In genomic region chr9:130845901-130846381, GRCh38 we compare ENCODE assay signal across 9 cellular contexts. TPM values are rescaled to one million over a fixed set of nuclear protein-coding genes. Genes with fewer than 3 reads are reported as not detected.
A peak's percentile ranks its signal among the peaks of the same experiment; 100 is the strongest.
DNase-seq lines count a peak whose midpoint lies in the region; ATAC-seq and TF ChIP-seq lines count a peak whose summit lies in the region.
"Had no signal": no experiment of that assay in that cellular context is flagged by ENCODE, and none has a peak within 500 bp of the region (broad histone marks: within the 10 kb centered on the region; RNA-seq: fewer than 3 reads in every experiment).

No MANE protein-coding gene starts in this region.

- H3K4me3 Mint-ChIP-seq in activated T-helper 17 cell treated with anti-CD3 and anti-CD28 coated beads, Interleukin-2, amount 50 U/mL, for 72 hours, result no peak overlapping the region

- H3K9ac ChIP-seq in colonic mucosa (ENCODE audit: low read depth in 2 of 2, low read length in 2 of 2), result peak overlapping the region in 1 of 2 donors; percentile 61

- TF ChIP-seq CTCF in colonic mucosa (IDR thresholded peaks at IDR 0.05), result no peak
- TF ChIP-seq CTCF in testis (IDR thresholded peaks at IDR 0.05), result no peak

- TF ChIP-seq POLR2A in testis (IDR thresholded peaks at IDR 0.05), result no peak
- no peak for TF ChIP-seq POLR2A in GM18505 (IDR thresholded peaks at IDR 0.05; ENCODE audit: borderline replicate concordance, extremely low read depth, insufficient read depth, insufficient read length)

- H3K4me1 ChIP-seq in colonic mucosa, result peaks cover 7% of the 10 kb centered on the region
- peaks cover 41% of the 10 kb centered on the region for H3K4me1 ChIP-seq in testis

- no peaks in the 10 kb centered on the region for H3K9me3 ChIP-seq in colonic mucosa
- H3K9me3 ChIP-seq in testis, result no peaks in the 10 kb centered on the region

- H3K4me3 ChIP-seq in colonic mucosa (no peak overlapping the region), testis (no peak overlapping the region)

- H3K4me1 Mint-ChIP-seq in activated T-helper 17 cell treated with anti-CD3 and anti-CD28 coated beads, Interleukin-2, amount 50 U/mL, for 72 hours, result peaks cover 25% of the 10 kb centered on the region

- H3K27ac Mint-ChIP-seq in activated T-helper 17 cell treated with anti-CD3 and anti-CD28 coated beads, Interleukin-2, amount 50 U/mL, for 72 hours, result no peak overlapping the region

- DNase-seq in NCI-H460 (ENCODE audit: extremely low read depth, low read depth) (peak; percentile 36), colonic mucosa (no peak), testis (no peak), NCI-H2081 (lab: John Stamatoyannopoulos, UW) (no peak), GOT3 (lab: John Stamatoyannopoulos, UW) (no peak)
- DNase-seq: SIG-M5 had no signal

- H3K9me3 Mint-ChIP-seq in activated T-helper 17 cell treated with anti-CD3 and anti-CD28 coated beads, Interleukin-2, amount 50 U/mL, for 72 hours, result no peaks in the 10 kb centered on the region

- no peaks in the 10 kb centered on the region for H3K36me3 ChIP-seq in colonic mucosa
- H3K36me3 ChIP-seq in testis (ENCODE audit: low read depth, missing control alignments), result no peaks in the 10 kb centered on the region

- no peak for ATAC-seq in GM18505 (IDR thresholded peaks at IDR 0.05; ENCODE audit: unreplicated experiment)
- no peak for ATAC-seq in activated T-helper 17 cell treated with anti-CD3 and anti-CD28 coated beads, Interleukin-2, amount 50 U/mL, for 72 hours (replicated peaks)

- intact Hi-C loops in colonic mucosa (cut with DNase I), result no loop called here
- intact Hi-C loops in testis (cut with DNase I; ENCODE audit: low total_unique reads), result no loop called here

- H3K36me3 Mint-ChIP-seq in activated T-helper 17 cell treated with anti-CD3 and anti-CD28 coated beads, Interleukin-2, amount 50 U/mL, for 72 hours (ENCODE audit: low read depth), result no peaks in the 10 kb centered on the region

- H3K27ac ChIP-seq in colonic mucosa (peak overlapping the region; percentile 75), layer of hippocampus (ENCODE audit: low read depth, low read length) (peak overlapping the region; percentile 87), testis (peak overlapping the region; percentile 78 to 87)

- WGBS in testis, 2 donors, result 34 to 37% methylated on average over 6 of the region's 6 CpGs

- H3K27me3 ChIP-seq in colonic mucosa, result no peaks in the 10 kb centered on the region
- no peaks in the 10 kb centered on the region for H3K27me3 ChIP-seq in layer of hippocampus (ENCODE audit: control insufficient read depth, insufficient read depth, low read length)
- no peaks in the 10 kb centered on the region for H3K27me3 ChIP-seq in testis

- H3K27me3 Mint-ChIP-seq in activated T-helper 17 cell treated with anti-CD3 and anti-CD28 coated beads, Interleukin-2, amount 50 U/mL, for 72 hours, result no peaks in the 10 kb centered on the region

RNA-seq across cellular contexts. Expression of gene ABL1, which starts 10.9 kb away (rescaled TPM):
- total RNA-seq in NCI-H460 (2014; rRNA removed; shearing (Covaris generic)), result 60.6 and 63.0 TPM in 2 replicates
- 39.0 and 39.2 TPM in 2 replicates for polyA plus RNA-seq in NCI-H460 (2014; cell fraction: nucleus; rRNA removed)
- 10 to 100 TPM; 86.0 to 97.9 TPM for total RNA-seq in colonic mucosa
- 10 to 100 TPM; 57.2 to 65.9 TPM for total RNA-seq in testis
- 51.0 TPM for polyA plus RNA-seq in testis (ENCODE audit: insufficient read depth, low read depth, low replicate concordance)
- 10 to 100 TPM; 19.5 to 35.9 TPM for total RNA-seq in activated T-helper 17 cell treated with anti-CD3 and anti-CD28 coated beads, Interleukin-2, amount 50 U/mL, for 72 hours

RNA-seq across cellular contexts. Expression of gene QRFP, which starts 50.7 kb away (rescaled TPM):
- total RNA-seq in NCI-H460 (2014; rRNA removed; shearing (Covaris generic)), result not detected in 2 replicates
- not detected in 2 replicates for polyA plus RNA-seq in NCI-H460 (2014; cell fraction: nucleus; rRNA removed)
- total RNA-seq in colonic mucosa, result under 1 TPM in 1 of 2 donors, not detected in 1; 0.77 TPM
- total RNA-seq in testis, result under 1 TPM in 1 of 2 donors, not detected in 1; 0.24 TPM
- not detected for polyA plus RNA-seq in testis (ENCODE audit: insufficient read depth, low read depth, low replicate concordance)
- total RNA-seq in activated T-helper 17 cell treated with anti-CD3 and anti-CD28 coated beads, Interleukin-2, amount 50 U/mL, for 72 hours, result not detected
